In genomic region chr22:23380911-23381310, GRCh38 we compare ENCODE assay signal across 19 cellular contexts.
DNase-seq lines count a peak whose midpoint lies in the region; ATAC-seq, FAIRE-seq and TF ChIP-seq lines count a peak whose summit lies in the region.
"Had no signal": no experiment of that assay in that cellular context is flagged by ENCODE, and none has a peak within 500 bp of the region (broad histone marks: within the 10 kb centered on the region; RNA-seq: fewer than 3 reads in every experiment).

No MANE protein-coding gene starts in this region.

- no peak overlapping the region for H4K8ac ChIP-seq in mesenchymal stem cell (ENCODE audit: low read length)

- H3K4me1 Mint-ChIP-seq in activated T-cell treated with anti-CD3 and anti-CD28 coated beads, Interleukin-2, amount 50 U/mL, for 24 hours (ENCODE audit: low read depth) = no peaks in the 10 kb centered on the region
- H3K4me1 Mint-ChIP-seq in activated T-cell treated with anti-CD3 and anti-CD28 coated beads, Interleukin-2, amount 50 U/mL, for 72 hours (ENCODE audit: low read depth) = no peaks in the 10 kb centered on the region
- peaks cover 10% of the 10 kb centered on the region for H3K4me1 Mint-ChIP-seq in stimulated activated memory B cell treated with anti-CD40 and anti-IgM and Interleukin-4, amounts not matched to agents 10 μg/mL and 1 μg/mL and 100 μg/mL, for 72 hours
- H3K4me1 Mint-ChIP-seq: CD4-positive, alpha-beta memory T cell had no signal

- peaks cover 26 to 52% of the 10 kb centered on the region in 2 experiments for H3K27me3 ChIP-seq in mesenchymal stem cell (ENCODE audit: control insufficient read depth in 1 of 2, insufficient read depth in 1 of 2, low read length in 2 of 2)
- H3K27me3 ChIP-seq: SJCRH30 had no signal

- H3K9me3 ChIP-seq in HEK293 (ENCODE audit: control insufficient read depth, insufficient read depth, low read depth, low read length) = no peaks in the 10 kb centered on the region
- no peaks in the 10 kb centered on the region for H3K9me3 ChIP-seq in mesenchymal stem cell (ENCODE audit: control insufficient read depth, low read length)
- H3K9me3 ChIP-seq: A549, HAP-1, SJCRH30 had no signal

- H3K18ac ChIP-seq in mesenchymal stem cell (ENCODE audit: low read depth in 1 of 2, low read length in 2 of 2) = no peak overlapping the region

- H3K36me3 ChIP-seq in HEK293 (ENCODE audit: control insufficient read depth in 2 of 2, insufficient read depth in 1 of 2, low read length in 2 of 2) (no peaks in the 10 kb centered on the region), mesenchymal stem cell (ENCODE audit: control insufficient read depth in 1 of 2, insufficient read depth in 2 of 2, low read depth in 1 of 2, low read length in 2 of 2) (no peaks in the 10 kb centered on the region)
- H3K36me3 ChIP-seq: HAP-1, SJCRH30 had no signal

- H3K4me3 ChIP-seq in HEK293 (ENCODE audit: low read depth, low read length) (no peak overlapping the region), mesenchymal stem cell (ENCODE audit: insufficient read depth in 1 of 2, low read depth in 1 of 2, low read length in 2 of 2) (no peak overlapping the region)
- H3K4me3 ChIP-seq: A549, GM23248, HAP-1, SJCRH30 had no signal

- peaks cover 17% of the 10 kb centered on the region for H3K27me3 Mint-ChIP-seq in activated T-cell treated with anti-CD3 and anti-CD28 coated beads, Interleukin-2, amount 50 U/mL, for 24 hours
- H3K27me3 Mint-ChIP-seq in activated T-cell treated with anti-CD3 and anti-CD28 coated beads, Interleukin-2, amount 50 U/mL, for 72 hours (ENCODE audit: low read depth) = no peaks in the 10 kb centered on the region
- H3K27me3 Mint-ChIP-seq in stimulated activated memory B cell treated with anti-CD40 and anti-IgM and Interleukin-4, amounts not matched to agents 10 μg/mL and 1 μg/mL and 100 μg/mL, for 72 hours = peaks cover 58% of the 10 kb centered on the region

- no peak overlapping the region for H2BK12ac ChIP-seq in mesenchymal stem cell (ENCODE audit: low read length in 2 of 2)

- POLR2A ChIA-PET in HEK293 (lab: Yijun Ruan, JAX) = no interaction called here

- no peak overlapping the region for H3K9ac ChIP-seq in mesenchymal stem cell (ENCODE audit: low read length)
- H3K9ac ChIP-seq: GM23248, KMS-11 had no signal

- no peak for DNase-seq in activated T-cell treated with anti-CD3 and anti-CD28 coated beads, Interleukin-2, amount 50 U/mL, for 24 hours
- DNase-seq in activated T-cell treated with anti-CD3 and anti-CD28 coated beads, Interleukin-2, amount 50 U/mL, for 72 hours = no peak
- DNase-seq in mesenchymal stem cell (no peak), urothelium cell line (ENCODE audit: low spot score) (no peak), pons (ENCODE audit: low spot score) (no peak)
- DNase-seq: C1 segment of cervical spinal cord; CD4-positive, alpha-beta memory T cell; GM23248; IMR-90; MM.1S; NCI-H446; NCI-H524 treated with DMSO at 0.1 percent for 48 hours had no signal

- H3K4ac ChIP-seq in mesenchymal stem cell (ENCODE audit: low read depth in 1 of 2, low read length in 2 of 2) = no peak overlapping the region

- no peaks in the 10 kb centered on the region for H3K36me3 Mint-ChIP-seq in activated T-cell treated with anti-CD3 and anti-CD28 coated beads, Interleukin-2, amount 50 U/mL, for 24 hours (ENCODE audit: low read depth)
- no peaks in the 10 kb centered on the region for H3K36me3 Mint-ChIP-seq in activated T-cell treated with anti-CD3 and anti-CD28 coated beads, Interleukin-2, amount 50 U/mL, for 72 hours (ENCODE audit: insufficient read depth in 2 of 2)
- H3K36me3 Mint-ChIP-seq in stimulated activated memory B cell treated with anti-CD40 and anti-IgM and Interleukin-4, amounts not matched to agents 10 μg/mL and 1 μg/mL and 100 μg/mL, for 72 hours = no peaks in the 10 kb centered on the region
- H3K36me3 Mint-ChIP-seq: CD4-positive, alpha-beta memory T cell had no signal

- no peak overlapping the region for H2BK15ac ChIP-seq in mesenchymal stem cell (ENCODE audit: low read depth, poor library complexity, severe bottlenecking)

- peak overlapping the region; percentile 34 for H4K91ac ChIP-seq in mesenchymal stem cell (ENCODE audit: low read length)

- TF ChIP-seq CTCF in HEK293 (tag by site-specific recombination; IDR thresholded peaks at IDR 0.05) = no peak

- H3K14ac ChIP-seq in mesenchymal stem cell (ENCODE audit: low read length in 2 of 2) = no peak overlapping the region

- H3K4me3 Mint-ChIP-seq in activated T-cell treated with anti-CD3 and anti-CD28 coated beads, Interleukin-2, amount 50 U/mL, for 24 hours = no peak overlapping the region
- H3K4me3 Mint-ChIP-seq in activated T-cell treated with anti-CD3 and anti-CD28 coated beads, Interleukin-2, amount 50 U/mL, for 72 hours = no peak overlapping the region
- H3K4me3 Mint-ChIP-seq in stimulated activated memory B cell treated with anti-CD40 and anti-IgM and Interleukin-4, amounts not matched to agents 10 μg/mL and 1 μg/mL and 100 μg/mL, for 72 hours = no peak overlapping the region
- H3K4me3 Mint-ChIP-seq: CD4-positive, alpha-beta memory T cell had no signal

- no peak for ATAC-seq in activated T-cell treated with anti-CD3 and anti-CD28 coated beads, Interleukin-2, amount 50 U/mL, for 72 hours (replicated peaks in 1 of 2)
- no peak for ATAC-seq in stimulated activated memory B cell treated with anti-CD40 and anti-IgM and Interleukin-4, amounts not matched to agents 10 μg/mL and 1 μg/mL and 100 μg/mL, for 72 hours
- ATAC-seq: A549 had no signal

- no peak overlapping the region for H2AFZ ChIP-seq in mesenchymal stem cell (ENCODE audit: low read depth, low read length)
- H2AFZ ChIP-seq: GM23248 had no signal

- H3K27ac ChIP-seq in HEK293 (ENCODE audit: extremely low read depth, low read depth, low read length) = no peak overlapping the region
- H3K27ac ChIP-seq in mesenchymal stem cell (ENCODE audit: low read length, poor library complexity, severe bottlenecking) = no peak overlapping the region
- H3K27ac ChIP-seq: A549, GM23248, KMS-11, SJCRH30 had no signal

- no peak overlapping the region for H2BK5ac ChIP-seq in mesenchymal stem cell (ENCODE audit: low read depth, low read length, poor library complexity, severe bottlenecking)

- CTCF ChIA-PET in HEK293 (lab: Yijun Ruan, JAX) = no interaction called here

- no peak overlapping the region for H3K23ac ChIP-seq in mesenchymal stem cell (ENCODE audit: low read length in 2 of 2)

- no peaks in the 10 kb centered on the region for H3K79me1 ChIP-seq in mesenchymal stem cell (replicated peaks; ENCODE audit: low read length, poor library complexity, severe bottlenecking)

- peak; percentile 99 for FAIRE-seq in urothelium cell line (lab: Jason Lieb, UNC)
- FAIRE-seq: A549, RCC 7860 had no signal

- H2BK120ac ChIP-seq in mesenchymal stem cell (ENCODE audit: low read depth, low read length) = no peak overlapping the region

- no peaks in the 10 kb centered on the region for H3K9me3 Mint-ChIP-seq in activated T-cell treated with anti-CD3 and anti-CD28 coated beads, Interleukin-2, amount 50 U/mL, for 24 hours
- H3K9me3 Mint-ChIP-seq in activated T-cell treated with anti-CD3 and anti-CD28 coated beads, Interleukin-2, amount 50 U/mL, for 72 hours = no peaks in the 10 kb centered on the region
- H3K9me3 Mint-ChIP-seq in stimulated activated memory B cell treated with anti-CD40 and anti-IgM and Interleukin-4, amounts not matched to agents 10 μg/mL and 1 μg/mL and 100 μg/mL, for 72 hours = no peaks in the 10 kb centered on the region
- H3K9me3 Mint-ChIP-seq: CD4-positive, alpha-beta memory T cell had no signal

- H3K4me2 ChIP-seq in mesenchymal stem cell (ENCODE audit: low read length, poor library complexity, severe bottlenecking) = no peak overlapping the region
- H3K4me2 ChIP-seq: A549, KMS-11 had no signal

- peak overlapping the region; percentile 41 for H3K27ac Mint-ChIP-seq in activated T-cell treated with anti-CD3 and anti-CD28 coated beads, Interleukin-2, amount 50 U/mL, for 24 hours
- no peak overlapping the region for H3K27ac Mint-ChIP-seq in activated T-cell treated with anti-CD3 and anti-CD28 coated beads, Interleukin-2, amount 50 U/mL, for 72 hours
- H3K27ac Mint-ChIP-seq in stimulated activated memory B cell treated with anti-CD40 and anti-IgM and Interleukin-4, amounts not matched to agents 10 μg/mL and 1 μg/mL and 100 μg/mL, for 72 hours = no peak overlapping the region
- H3K27ac Mint-ChIP-seq: CD4-positive, alpha-beta memory T cell had no signal

- H2AK5ac ChIP-seq in mesenchymal stem cell (ENCODE audit: low read length, severe bottlenecking) = no peak overlapping the region

- H3K4me1 ChIP-seq in HEK293 (ENCODE audit: control insufficient read depth, insufficient read depth, low read length) (no peaks in the 10 kb centered on the region), mesenchymal stem cell (ENCODE audit: control insufficient read depth, insufficient read depth, low read depth, low read length) (peaks cover 15% of the 10 kb centered on the region)
- H3K4me1 ChIP-seq: A549, HAP-1 had no signal

- WGBS in mesenchymal stem cell = 95% methylated on average over 4 of the region's 4 CpGs

TF ChIP-seq in HEK293, 187 proteins besides CTCF, POLR2A, EP300 and RAD21 (continues in another document):
- TF ChIP-seq HIC1 (tag by site-specific recombination; IDR thresholded peaks at IDR 0.05) = no peak
- no peak for TF ChIP-seq ATF2 (tag by site-specific recombination; IDR thresholded peaks at IDR 0.05; ENCODE audit: low read depth)
